Comparison of ENCODE assay signal across 10 cellular contexts in the genomic region with DNA sequence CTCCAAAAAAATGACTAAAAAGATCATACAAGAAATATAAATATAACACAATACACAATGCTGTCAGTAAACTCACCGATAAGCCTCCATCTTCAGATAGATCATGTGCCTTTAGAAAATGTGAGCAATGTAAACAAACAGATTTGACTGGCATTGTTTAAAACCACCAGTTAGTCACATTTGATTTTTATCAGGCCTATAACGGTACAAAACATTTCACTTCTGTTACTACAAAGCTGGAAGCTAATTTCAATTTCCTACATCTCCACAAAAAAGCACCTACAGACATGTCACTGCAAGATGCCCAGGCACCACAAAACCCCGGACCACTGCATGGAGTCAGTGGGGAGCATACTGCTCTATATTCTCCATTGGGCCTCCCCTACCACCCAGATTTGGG. TPM values are rescaled to one million over a fixed set of nuclear protein-coding genes. Genes with fewer than 3 reads are reported as not detected.
DNase-seq lines count a peak whose midpoint lies in the region; ATAC-seq and TF ChIP-seq lines count a peak whose summit lies in the region.
"Had no signal": no experiment of that assay in that cellular context is flagged by ENCODE, and none has a peak within 500 bp of the region (broad histone marks: within the 10 kb centered on the region; RNA-seq: fewer than 3 reads in every experiment).

No MANE protein-coding gene starts in this region.

- no peak for TF ChIP-seq POLR2A in adrenal gland (IDR thresholded peaks at IDR 0.05)
- TF ChIP-seq POLR2A in transverse colon (IDR thresholded peaks at IDR 0.05): no peak

- peak in 1 of 2 donors; percentile 76 for ATAC-seq in activated T-cell treated with anti-CD3 and anti-CD28 coated beads, Interleukin-2, amount 50 U/mL, for 72 hours (replicated peaks in 1 of 2)
- ATAC-seq in GM18868 (IDR thresholded peaks at IDR 0.05; ENCODE audit: unreplicated experiment) (no peak), HG03439 (IDR thresholded peaks at IDR 0.05; ENCODE audit: unreplicated experiment) (no peak), GM21737 (IDR thresholded peaks at IDR 0.05; ENCODE audit: unreplicated experiment) (no peak)

- H3K4me1 ChIP-seq in adrenal gland (replicated peaks in 1 of 2): peaks cover 46 to 81% of the 10 kb centered on the region in 2 donors
- H3K4me1 ChIP-seq in liver (ENCODE audit: control insufficient read depth in 4 of 4, insufficient read depth in 4 of 4, low read length in 3 of 4): peaks cover 3 to 78% (median 62%) of the 10 kb centered on the region in 4 donors
- H3K4me1 ChIP-seq in transverse colon: peaks cover 27 to 57% (median 34%) of the 10 kb centered on the region in 4 donors

- no peaks in the 10 kb centered on the region for H3K9me3 Mint-ChIP-seq in activated T-cell treated with anti-CD3 and anti-CD28 coated beads, Interleukin-2, amount 50 U/mL, for 72 hours

- H3K9me3 ChIP-seq in adrenal gland (replicated peaks in 1 of 3) (no peaks in the 10 kb centered on the region), liver (ENCODE audit: control insufficient read depth in 4 of 4, low read length in 3 of 4) (no peaks in the 10 kb centered on the region), transverse colon (no peaks in the 10 kb centered on the region)
- H3K9me3 ChIP-seq: BLaER1 treated with 17β-estradiol and CSF1 and Interleukin-3, amounts not matched to agents 10 nM and 100 nM had no signal

- H3K27ac ChIP-seq in adrenal gland (peak overlapping the region; percentile 37 to 73 (median 60)), liver (ENCODE audit: low read depth in 1 of 2, low read length in 2 of 2) (peak overlapping the region; percentile 22 to 51), transverse colon (peak overlapping the region; percentile 39 to 74 (median 58))
- H3K27ac ChIP-seq: BLaER1 treated with 17β-estradiol and CSF1 and Interleukin-3, amounts not matched to agents 10 nM and 100 nM had no signal

- no peaks in the 10 kb centered on the region for H3K27me3 ChIP-seq in adrenal gland
- H3K27me3 ChIP-seq in liver (ENCODE audit: control insufficient read depth in 4 of 4, insufficient read depth in 4 of 4, low read length in 3 of 4): no peaks in the 10 kb centered on the region
- no peaks in the 10 kb centered on the region for H3K27me3 ChIP-seq in transverse colon
- H3K27me3 ChIP-seq: BLaER1 treated with 17β-estradiol and CSF1 and Interleukin-3, amounts not matched to agents 10 nM and 100 nM had no signal

- no peak for TF ChIP-seq EP300 in transverse colon (IDR thresholded peaks at IDR 0.05; ENCODE audit: low read depth)

- no peak overlapping the region for H3K9ac ChIP-seq in liver (ENCODE audit: low read depth in 1 of 2, low read length in 2 of 2)

- no peak for TF ChIP-seq RAD21 in liver (IDR thresholded peaks at IDR 0.05)

- no peaks in the 10 kb centered on the region for H3K36me3 ChIP-seq in adrenal gland (replicated peaks in 1 of 2)
- H3K36me3 ChIP-seq in liver (ENCODE audit: control insufficient read depth in 4 of 4, insufficient read depth in 3 of 4, low read depth in 1 of 4, low read length in 3 of 4): no peaks in the 10 kb centered on the region
- H3K36me3 ChIP-seq in transverse colon: no peaks in the 10 kb centered on the region
- H3K36me3 ChIP-seq: BLaER1 treated with 17β-estradiol and CSF1 and Interleukin-3, amounts not matched to agents 10 nM and 100 nM had no signal

- H3K4me3 ChIP-seq in adrenal gland (no peak overlapping the region), liver (ENCODE audit: low read depth in 1 of 3, low read length in 3 of 3) (no peak overlapping the region), transverse colon (no peak overlapping the region)
- H3K4me3 ChIP-seq: BLaER1 treated with 17β-estradiol and CSF1 and Interleukin-3, amounts not matched to agents 10 nM and 100 nM had no signal

- WGBS in adrenal gland, 4 donors: 18 to 29% (median 23%) methylated on average over 3 of the region's 3 CpGs
- 24% methylated on average over 3 of the region's 3 CpGs for WGBS in liver
- WGBS in transverse colon (ENCODE audit: low coverage in 1 of 2), 2 donors: 22 to 48% methylated on average over 2 to 3 of the region's 3 CpGs

- no peaks in the 10 kb centered on the region for H3K27me3 Mint-ChIP-seq in activated T-cell treated with anti-CD3 and anti-CD28 coated beads, Interleukin-2, amount 50 U/mL, for 72 hours (ENCODE audit: low read depth)

- peak overlapping the region in 1 of 2 donors; percentile 69 for H3K4me3 Mint-ChIP-seq in activated T-cell treated with anti-CD3 and anti-CD28 coated beads, Interleukin-2, amount 50 U/mL, for 72 hours

- H3K36me3 Mint-ChIP-seq in activated T-cell treated with anti-CD3 and anti-CD28 coated beads, Interleukin-2, amount 50 U/mL, for 72 hours (ENCODE audit: insufficient read depth in 2 of 2): no peaks in the 10 kb centered on the region

- H3K4me1 Mint-ChIP-seq in activated T-cell treated with anti-CD3 and anti-CD28 coated beads, Interleukin-2, amount 50 U/mL, for 72 hours (ENCODE audit: low read depth): peaks cover 58% of the 10 kb centered on the region

- TF ChIP-seq CTCF in adrenal gland (IDR thresholded peaks at IDR 0.05) (no peak), liver (IDR thresholded peaks at IDR 0.05; ENCODE audit: low read depth, low read length, missing input control) (no peak), transverse colon (IDR thresholded peaks at IDR 0.05) (no peak)

- DNase-seq in activated T-cell treated with anti-CD3 and anti-CD28 coated beads, Interleukin-2, amount 50 U/mL, for 72 hours: no peak
- no peak for DNase-seq in activated T-cell treated with anti-CD3 and anti-CD28 coated beads, Interleukin-2, amount 50 U/mL, for 1 hour
- DNase-seq in adrenal gland: no peak
- no peak for DNase-seq in transverse colon
- DNase-seq: NCI-H526 treated with DMSO at 0.1 percent for 48 hours had no signal

- in situ Hi-C loops in transverse colon (cut with MboI; ENCODE audit: low pct_ligation_motif_present in 1 of 4, low pct_unique_long_range_greater_than_20kb in 1 of 4, low sequenced_read_pairs in 3 of 4): loop anchor here in 3 of 4 donors (25.0 kb wide), 2 partner anchors 193 to 1068 kb away; a partner anchor contains a TSS

- H3K27ac Mint-ChIP-seq in activated T-cell treated with anti-CD3 and anti-CD28 coated beads, Interleukin-2, amount 50 U/mL, for 72 hours: peak overlapping the region; percentile 87

- intact Hi-C loops in adrenal gland (cut with DNase I) (no loop called here), transverse colon (cut with DNase I; ENCODE audit: low total_unique reads) (no loop called here)

TF ChIP-seq in liver, 16 proteins besides CTCF, POLR2A, EP300 and RAD21:
- TF ChIP-seq, protein P1, sequence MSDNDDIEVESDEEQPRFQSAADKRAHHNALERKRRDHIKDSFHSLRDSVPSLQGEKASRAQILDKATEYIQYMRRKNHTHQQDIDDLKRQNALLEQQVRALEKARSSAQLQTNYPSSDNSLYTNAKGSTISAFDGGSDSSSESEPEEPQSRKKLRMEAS (IDR thresholded peaks at IDR 0.05): no peak
- no peak for TF ChIP-seq JUND (IDR thresholded peaks at IDR 0.05)
- TF ChIP-seq NR2F2 (IDR thresholded peaks at IDR 0.05): no peak
- TF ChIP-seq HNF4A (conservative IDR thresholded peaks at IDR 0.05): no peak
- TF ChIP-seq RXRA (IDR thresholded peaks at IDR 0.05): no peak
- no peak for TF ChIP-seq TAF1 (conservative IDR thresholded peaks at IDR 0.05)

RNA-seq across cellular contexts. Expression of a gene that starts 18.9 kb away (rescaled TPM):
- total RNA-seq in activated T-cell treated with anti-CD3 and anti-CD28 coated beads, Interleukin-2, amount 50 U/mL, for 72 hours: 1 to 10 TPM; 8.9 to 9.7 TPM
- total RNA-seq in adrenal gland (100 to 1,000 TPM in 2 of 8 donors, 10 to 100 TPM in 6; 49.0 to 152 (median 62.2) TPM), liver (10 to 100 TPM; 31.9 to 98.2 TPM), transverse colon (10 to 100 TPM; 28.3 to 44.5 (median 41.7) TPM)
- polyA plus RNA-seq in adrenal gland (10 to 100 TPM in 1 of 3 donors, 1 to 10 TPM in 2; 9.1 to 67.4 (median 9.6) TPM), liver (10 to 100 TPM in 1 of 2 donors, 1 to 10 TPM in 1; 6.8 to 10.4 TPM)
